Comparison of ENCODE assay signal across 15 cellular contexts in the genomic region with DNA sequence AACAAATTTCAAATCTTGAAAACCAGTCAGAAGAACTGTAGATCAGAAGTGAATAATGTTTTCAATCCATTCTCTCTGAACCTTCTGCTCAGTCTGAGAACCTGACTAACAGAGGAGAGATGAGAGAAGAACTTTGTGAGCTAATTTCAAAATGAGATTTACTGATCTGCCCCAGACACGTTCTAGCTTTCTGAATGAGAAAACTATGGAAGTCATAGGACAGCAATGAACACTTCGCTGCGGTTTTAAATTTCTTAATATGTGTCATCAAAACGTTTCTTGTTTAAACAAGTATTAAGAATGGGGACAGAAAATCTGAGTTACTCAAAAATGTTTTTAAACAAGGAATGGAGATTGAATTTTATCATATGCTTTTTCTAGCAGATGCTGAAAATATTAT.
DNase-seq lines count a peak whose midpoint lies in the region; ATAC-seq and TF ChIP-seq lines count a peak whose summit lies in the region.
"Had no signal": no experiment of that assay in that cellular context is flagged by ENCODE, and none has a peak within 500 bp of the region (broad histone marks: within the 10 kb centered on the region; RNA-seq: fewer than 3 reads in every experiment).

No MANE protein-coding gene starts in this region.

- no peaks in the 10 kb centered on the region for H3K27me3 ChIP-seq in Peyer's patch
- H3K27me3 ChIP-seq: neural progenitor cell had no signal

- TF ChIP-seq POLR2A in Peyer's patch (IDR thresholded peaks at IDR 0.05), result no peak

- no peak overlapping the region for H3K27ac ChIP-seq in Peyer's patch
- H3K27ac ChIP-seq in coronary artery, result no peak overlapping the region
- H3K27ac ChIP-seq: neural progenitor cell had no signal

- no peaks in the 10 kb centered on the region for H3K36me3 ChIP-seq in Peyer's patch
- H3K36me3 ChIP-seq: neural progenitor cell had no signal

- H3K4me3 ChIP-seq in fibroblast of villous mesenchyme (ENCODE audit: low read depth, low read length), result no peak overlapping the region
- H3K4me3 ChIP-seq in Peyer's patch, result no peak overlapping the region
- H3K4me3 ChIP-seq in coronary artery, result no peak overlapping the region
- H3K4me3 ChIP-seq: neural progenitor cell had no signal

- peak; percentile 48 for ATAC-seq in GM19035 (IDR thresholded peaks at IDR 0.05; ENCODE audit: unreplicated experiment)
- ATAC-seq: HCT116, Right ventricle myocardium inferior had no signal

- TF ChIP-seq CTCF in fibroblast of villous mesenchyme (IDR thresholded peaks at IDR 0.05; ENCODE audit: insufficient read depth, low read depth, low read length) (no peak), Peyer's patch (IDR thresholded peaks at IDR 0.05) (no peak), coronary artery (IDR thresholded peaks at IDR 0.05) (no peak)

- no peaks in the 10 kb centered on the region for H3K9me3 ChIP-seq in Peyer's patch

- no peaks in the 10 kb centered on the region for H3K4me1 ChIP-seq in Peyer's patch
- H3K4me1 ChIP-seq: neural progenitor cell had no signal

- DNase-seq in EH (ENCODE audit: low read depth), result peak; percentile 65
- peak; percentile 23 for DNase-seq in HPDE6-E6E7 (ENCODE audit: extremely low spot score)
- DNase-seq in fibroblast of villous mesenchyme (ENCODE audit: low read depth), result peak; percentile 76
- no peak for DNase-seq in Peyer's patch
- DNase-seq in GF-D8 (lab: John Stamatoyannopoulos, UW), result no peak
- no peak for DNase-seq in coronary artery (ENCODE audit: low spot score)
- no peak for DNase-seq in dermis blood vessel endothelial cell
- DNase-seq: anterior cingulate cortex, head of caudate nucleus, NCI-H2171 treated with DMSO at 0.1 percent for 48 hours, retina had no signal

Comparison
In these comparisons a context has a peak if more than half of its experiments do, and no peak if none do; other contexts are left out.
1. DNase-seq: peak in EH (single experiment), HPDE6-E6E7 (single experiment) and fibroblast of villous mesenchyme (single experiment); none in Peyer's patch (0 of 3), GF-D8 (single experiment), coronary artery (single experiment) and dermis blood vessel endothelial cell (single experiment).